In the genomic region with DNA sequence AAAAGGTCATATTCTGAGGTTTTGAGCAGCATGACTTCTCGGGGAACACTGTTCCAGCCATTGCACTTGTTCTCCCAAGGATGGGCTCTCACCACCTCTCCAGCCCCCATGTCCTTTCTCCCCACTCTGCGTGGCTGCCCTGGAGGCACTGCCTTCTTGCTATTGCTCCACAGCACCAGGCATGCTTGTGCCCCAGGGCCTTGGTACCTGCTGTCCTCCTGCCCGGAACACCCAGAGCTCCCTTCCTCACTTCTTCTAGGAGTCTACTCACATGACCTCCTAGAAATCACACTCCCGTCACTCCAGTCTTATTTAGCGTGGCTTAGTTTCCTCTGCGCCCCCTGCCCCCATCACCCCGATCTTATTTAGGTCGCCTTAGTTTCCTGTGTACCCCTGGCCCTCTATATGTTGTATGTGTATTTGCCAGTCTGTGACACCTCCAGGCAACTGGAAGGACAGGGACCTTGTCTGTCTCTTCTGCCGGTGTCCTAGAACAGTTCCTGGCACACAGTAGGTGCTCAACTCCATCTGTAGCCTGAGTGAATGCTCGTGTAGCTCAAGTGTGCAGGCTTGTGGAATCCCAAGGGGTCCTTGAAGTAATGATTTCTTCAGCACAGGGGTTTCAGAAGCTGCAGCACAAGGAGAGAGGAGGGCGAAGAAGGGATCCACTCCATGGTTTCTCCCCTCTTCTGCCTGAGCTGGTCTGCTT, we compare ENCODE assay signal across 18 cellular contexts.
DNase-seq lines count a peak whose midpoint lies in the region; ATAC-seq and TF ChIP-seq lines count a peak whose summit lies in the region.
"Had no signal": no experiment of that assay in that cellular context is flagged by ENCODE, and none has a peak within 500 bp of the region (broad histone marks: within the 10 kb centered on the region; RNA-seq: fewer than 3 reads in every experiment).

No MANE protein-coding gene starts in this region.

- no peak for DNase-seq in IMR-90
- no peak for DNase-seq in glutamatergic neuron
- no peak for DNase-seq in NCI-H526 treated with DMSO at 0.1 percent for 48 hours (lab: John Stamatoyannopoulos, UW)
- DNase-seq in aorta = no peak
- no peak for DNase-seq in GM13977 (ENCODE audit: low spot score)
- no peak for DNase-seq in activated CD4-positive, alpha-beta T cell treated with anti-CD3 and anti-CD28 coated beads for 48 hours
- DNase-seq: activated CD4-positive, alpha-beta T cell treated with anti-CD3 and anti-CD28 coated beads for 36 hours; activated CD8-positive, alpha-beta memory T cell treated with anti-CD3 and anti-CD28 coated beads, Interleukin-2, amount 50 U/mL, for 48 hours; activated naive CD4-positive, alpha-beta T cell treated with Interleukin-2 at 50 U/mL for 16 hours; effector memory CD4-positive, alpha-beta T cell; NCI-H1092 treated with DMSO at 0.1 percent for 48 hours; NCI-H2171; RPMI8226; stimulated activated CD4-positive, alpha-beta T cell treated with anti-CD3 and anti-CD28 coated beads, Interleukin-4, amount 100 ng/mL, for 4 hours; T-helper 17 cell had no signal

- no peak overlapping the region for H4K8ac ChIP-seq in IMR-90 (ENCODE audit: low read depth in 2 of 2, low read length in 2 of 2)

- peaks cover 18% of the 10 kb centered on the region for H3K4me1 Mint-ChIP-seq in glutamatergic neuron (ENCODE audit: low read depth, unreplicated experiment)
- H3K4me1 Mint-ChIP-seq: activated CD4-positive, alpha-beta T cell treated with anti-CD3 and anti-CD28 coated beads for 36 hours; T-helper 17 cell had no signal

- WGBS in IMR-90 (ENCODE audit: extremely low coverage in 2 of 2, insufficient read length in 1 of 2), 2 experiments = 95% methylated on average over 3 of the region's 11 CpGs; no CpG with 5 or more reads in 1 of the 2 experiments
- WGBS in aorta, 2 donors = 89 to 91% methylated on average over 11 of the region's 11 CpGs

- in situ Hi-C loops in IMR-90 (cut with MboI; ENCODE audit: low sequenced_read_pairs) = no loop called here
- in situ Hi-C loops in GM13977 (cut with MboI; ENCODE audit: low pct_unique_long_range_greater_than_20kb, low sequenced_read_pairs, unreplicated experiment) = no loop called here

- H3K4me1 ChIP-seq in ACC112 (ENCODE audit: control insufficient read depth, insufficient read depth, low read length, unreplicated experiment) (peaks cover 26% of the 10 kb centered on the region), IMR-90 (ENCODE audit: control insufficient read depth, insufficient read depth, low read length) (peaks cover 15% of the 10 kb centered on the region), skeletal muscle tissue (ENCODE audit: control insufficient read depth in 3 of 3, insufficient read depth in 3 of 3, low read length in 3 of 3) (peaks cover 39 to 49% (median 47%) of the 10 kb centered on the region in 3 donors), aorta (ENCODE audit: control insufficient read depth in 1 of 2, insufficient read depth in 2 of 2, low read length in 2 of 2) (no peaks in the 10 kb centered on the region)

- no peaks in the 10 kb centered on the region for H3K36me3 Mint-ChIP-seq in glutamatergic neuron (ENCODE audit: unreplicated experiment)

- H3K18ac ChIP-seq in IMR-90 (ENCODE audit: low read depth, low read length) = peak overlapping the region; percentile 16; the same call in 1 of the 2 replicates

- H3K27ac ChIP-seq in ACC112 (ENCODE audit: low read depth, low read length) (peak overlapping the region; percentile 84), IMR-90 (ENCODE audit: insufficient read depth, low read length) (no peak overlapping the region), skeletal muscle tissue (ENCODE audit: low read depth, low read length) (peak overlapping the region; percentile 64), aorta (ENCODE audit: low read depth in 1 of 2, low read length in 2 of 2) (peak overlapping the region in 1 of 2 donors; percentile 65)

- peak overlapping the region; percentile 60 for H3K14ac ChIP-seq in IMR-90 (replicated peaks; ENCODE audit: low read depth, low read length)

- H3K27me3 Mint-ChIP-seq in glutamatergic neuron (ENCODE audit: unreplicated experiment) = peaks cover 12% of the 10 kb centered on the region
- H3K27me3 Mint-ChIP-seq: activated CD4-positive, alpha-beta T cell treated with anti-CD3 and anti-CD28 coated beads for 36 hours had no signal

- no peak overlapping the region for H3K4me3 ChIP-seq in ACC112 (ENCODE audit: low read depth, low read length)
- H3K4me3 ChIP-seq in IMR-90 (ENCODE audit: insufficient read depth, low read depth, low read length) = no peak overlapping the region
- no peak overlapping the region for H3K4me3 ChIP-seq in skeletal muscle tissue (ENCODE audit: low read length in 3 of 3)
- no peak overlapping the region for H3K4me3 ChIP-seq in aorta (ENCODE audit: low read length in 2 of 2)

- no peak overlapping the region for H2BK15ac ChIP-seq in IMR-90 (ENCODE audit: low read depth, low read length)

- no peak overlapping the region for H3K4ac ChIP-seq in IMR-90 (ENCODE audit: low read depth, low read length)

- dilution Hi-C loops in IMR-90 (cut with HindIII; ENCODE audit: low sequenced_read_pairs, unreplicated experiment) = no loop called here

- H3K9me3 Mint-ChIP-seq in glutamatergic neuron (ENCODE audit: unreplicated experiment) = peaks cover 7% of the 10 kb centered on the region
- H3K9me3 Mint-ChIP-seq: neural crest cell had no signal

- peaks cover 91% of the 10 kb centered on the region for H4K20me1 ChIP-seq in IMR-90 (ENCODE audit: insufficient read depth, low read length)

- BruUV-seq in IMR-90 (replicated peaks; lab: Mats Ljungman, UMichigan) = no TSS peak

- 0 out of 2 replicates have a peak overlapping the region, but pooled peaks have one; percentile 25 for H3K9ac ChIP-seq in IMR-90 (ENCODE audit: low read depth, low read length)
- peak overlapping the region; percentile 45 to 60 (median 51) for H3K9ac ChIP-seq in skeletal muscle tissue (ENCODE audit: low read depth in 1 of 3, low read length in 3 of 3)

- H2AK5ac ChIP-seq in IMR-90 (ENCODE audit: low read depth, low read length) = peak overlapping the region; percentile 32; the same call in 1 of the 2 replicates

- H3K36me3 ChIP-seq in ACC112 (ENCODE audit: insufficient read depth, low read length) (no peaks in the 10 kb centered on the region), IMR-90 (ENCODE audit: control insufficient read depth, insufficient read depth, low read length) (no peaks in the 10 kb centered on the region), skeletal muscle tissue (ENCODE audit: control insufficient read depth in 3 of 3, insufficient read depth in 3 of 3, low read length in 3 of 3) (no peaks in the 10 kb centered on the region), aorta (ENCODE audit: control insufficient read depth in 1 of 2, insufficient read depth in 2 of 2, low read length in 1 of 2) (no peaks in the 10 kb centered on the region)

- no peak for TF ChIP-seq RAD21 in IMR-90 (IDR thresholded peaks at IDR 0.05; ENCODE audit: low read length)

- intact Hi-C loops in IMR-90 (cut with micrococcal nuclease) = no loop called here
- intact Hi-C loops in aorta (cut with DNase I) = loop anchor here (2.0 to 5.0 kb wide), 3 partner anchors 51 to 286 kb away; no protein-coding TSS in a partner anchor

- TF ChIP-seq POLR2A in IMR-90 (IDR thresholded peaks at IDR 0.05; ENCODE audit: low read depth, low read length) = no peak

- CTCF ChIA-PET in IMR-90 (lab: Yijun Ruan, JAX) = interaction anchor here (1.1 kb wide), 1 partner anchor 110 kb away, joined by 4 read pairs; no protein-coding TSS in a partner anchor

- H3K9me1 ChIP-seq in IMR-90 (ENCODE audit: insufficient read depth, low read length) = no peaks in the 10 kb centered on the region; the same call in 1 of the 2 replicates

- H3K27ac Mint-ChIP-seq in glutamatergic neuron (ENCODE audit: unreplicated experiment) = peak overlapping the region; percentile 26
- H3K27ac Mint-ChIP-seq: activated CD4-positive, alpha-beta T cell treated with anti-CD3 and anti-CD28 coated beads for 36 hours; T-helper 17 cell had no signal

- no peaks in the 10 kb centered on the region; the same call in 1 of the 2 replicates for H3K9me3 ChIP-seq in IMR-90 (ENCODE audit: control insufficient read depth, insufficient read depth, low read length)
- H3K9me3 ChIP-seq in skeletal muscle tissue (ENCODE audit: control insufficient read depth in 3 of 3, low read length in 3 of 3) = no peaks in the 10 kb centered on the region
- H3K9me3 ChIP-seq in aorta (ENCODE audit: control insufficient read depth, low read length) = no peaks in the 10 kb centered on the region

- ATAC-seq in IMR-90 (ENCODE audit: low read depth) = no peak
- ATAC-seq in aorta (ENCODE audit: low FRiP score) = no peak
- ATAC-seq: activated CD4-positive, alpha-beta T cell treated with anti-CD3 and anti-CD28 coated beads for 36 hours; T-helper 17 cell had no signal

- H2BK20ac ChIP-seq in IMR-90 (ENCODE audit: low read depth, low read length) = no peak overlapping the region

- H4K91ac ChIP-seq in IMR-90 (ENCODE audit: insufficient read depth, low read depth, low read length) = no peak overlapping the region

- no peak overlapping the region for H3K4me2 ChIP-seq in IMR-90 (ENCODE audit: low read depth, low read length)

- no peak overlapping the region for H2AFZ ChIP-seq in ACC112 (ENCODE audit: low read length, unreplicated experiment)
- no peak overlapping the region for H2AFZ ChIP-seq in IMR-90 (replicated peaks; ENCODE audit: low read length, poor library complexity)

- H3K27me3 ChIP-seq in ACC112 (ENCODE audit: insufficient read depth, low read length) (no peaks in the 10 kb centered on the region), IMR-90 (ENCODE audit: control insufficient read depth, insufficient read depth, low read length) (no peaks in the 10 kb centered on the region), skeletal muscle tissue (ENCODE audit: control insufficient read depth in 3 of 3, insufficient read depth in 3 of 3, low read length in 3 of 3) (no peaks in the 10 kb centered on the region), aorta (ENCODE audit: control insufficient read depth in 1 of 2, insufficient read depth in 2 of 2, low read length in 1 of 2) (no peaks in the 10 kb centered on the region)

- no peak for TF ChIP-seq CTCF in IMR-90 (conservative IDR thresholded peaks at IDR 0.05; ENCODE audit: low read depth, low read length)
- no peak for TF ChIP-seq CTCF in glutamatergic neuron (IDR thresholded peaks at IDR 0.05; ENCODE audit: partially characterized antibody, unreplicated experiment)
- no peak for TF ChIP-seq CTCF in GM13977 (IDR thresholded peaks at IDR 0.05; ENCODE audit: extremely low read depth, insufficient read depth, missing control alignments)

- peaks cover 3% of the 10 kb centered on the region for H3K79me2 ChIP-seq in ACC112 (ENCODE audit: control insufficient read depth, insufficient read depth, low read length, unreplicated experiment)

- H2AK9ac ChIP-seq in IMR-90 (replicated peaks; ENCODE audit: low read depth, low read length, poor library complexity) = no peak overlapping the region

- H2BK5ac ChIP-seq in IMR-90 (ENCODE audit: low read depth, low read length, poor library complexity, severe bottlenecking) = no peak overlapping the region

- no peak overlapping the region for H2BK120ac ChIP-seq in IMR-90 (ENCODE audit: low read depth, low read length)

- H3K56ac ChIP-seq in IMR-90 (ENCODE audit: extremely low read depth, insufficient read depth, low read length) = no peak overlapping the region

- peaks cover 21 to 71% of the 10 kb centered on the region in 2 experiments; a peak in 3 of 4 replicates for H3K79me1 ChIP-seq in IMR-90 (ENCODE audit: low read depth in 1 of 2, low read length in 2 of 2)

- peak overlapping the region; percentile 45 for H3K23ac ChIP-seq in IMR-90 (ENCODE audit: low read depth, low read length)

- no peak overlapping the region for H3K4me3 Mint-ChIP-seq in glutamatergic neuron (ENCODE audit: unreplicated experiment)
- H3K4me3 Mint-ChIP-seq: activated CD4-positive, alpha-beta T cell treated with anti-CD3 and anti-CD28 coated beads for 36 hours; neural crest cell; T-helper 17 cell had no signal

- POLR2A ChIA-PET in IMR-90 (lab: Charles Lee; ENCODE audit: unreplicated experiment) = no interaction called here

- no peak overlapping the region for H4K5ac ChIP-seq in IMR-90 (ENCODE audit: low read depth, low read length)
